ENCODE assay signal across 8 cellular contexts in genomic region chr4:54065282-54066087, GRCh38. TPM values are rescaled to one million over a fixed set of nuclear protein-coding genes. Genes with fewer than 3 reads are reported as not detected.
DNase-seq lines count a peak whose midpoint lies in the region; TF ChIP-seq lines count a peak whose summit lies in the region.

No MANE protein-coding gene starts in this region.

- H3K27me3 ChIP-seq in MM.1S (replicated peaks; ENCODE audit: insufficient read depth, low read length): no peaks in the 10 kb centered on the region

- DNase-seq in CD14-positive monocyte (ENCODE audit: low spot score) (no peak), MM.1S (no peak), hypothalamus (lab: John Stamatoyannopoulos, UW) (no peak), SIG-M5 (lab: John Stamatoyannopoulos, UW) (no peak)
- DNase-seq in stimulated activated CD4-positive, alpha-beta T cell treated with anti-CD3 and anti-CD28 coated beads, Interleukin-2, amount 100 ng/mL, for 24 hours: no peak
- DNase-seq in stimulated activated CD4-positive, alpha-beta T cell treated with anti-CD3 and anti-CD28 coated beads, Interleukin-2, amount 100 ng/mL, for 48 hours: no peak

- H3K9me3 ChIP-seq in MM.1S (replicated peaks; ENCODE audit: insufficient read depth, low read length): no peaks in the 10 kb centered on the region

- intact Hi-C loops in CD14-positive monocyte (cut with micrococcal nuclease): loop anchor here in 1 of 2 donors (10.0 kb wide), 2 partner anchors 151 to 691 kb away; partner anchors contain the start of gene FIP1L1
- intact Hi-C loops in dendritic cell treated with granulocyte-macrophage colony-stimulating factor and Interleukin-4, amounts not matched to agents 40 ng/mL and 50 ng/mL, for 4 days (cut with micrococcal nuclease): loop anchor here (2.0 kb wide), 1 partner anchor 27 kb away; no protein-coding TSS in a partner anchor

- no peak overlapping the region for H3K27ac ChIP-seq in MM.1S (ENCODE audit: low read length)

- H3K27ac Mint-ChIP-seq in CD14-positive monocyte: peak overlapping the region in 2 of 7 donors; percentile 5 to 12
- H3K27ac Mint-ChIP-seq in dendritic cell treated with granulocyte-macrophage colony-stimulating factor and Interleukin-4, amounts not matched to agents 40 ng/mL and 50 ng/mL, for 4 days: peak overlapping the region; percentile 97
- H3K27ac Mint-ChIP-seq in nephron: peak overlapping the region; percentile 78 to 93 (median 84)

- peaks cover 13% of the 10 kb centered on the region; the same call in 1 of the 2 replicates for H4K20me1 ChIP-seq in MM.1S (ENCODE audit: insufficient read depth, low read length)

- peak overlapping the region; percentile 77 for H3K4me3 ChIP-seq in MM.1S (ENCODE audit: low read length)

- TF ChIP-seq CTCF in CD14-positive monocyte (IDR thresholded peaks at IDR 0.05) (no peak), MM.1S (IDR thresholded peaks at IDR 0.05; ENCODE audit: low read length) (no peak), nephron (IDR thresholded peaks at IDR 0.05; ENCODE audit: unreplicated experiment in 3 of 3) (no peak)

- H3K4me1 Mint-ChIP-seq in CD14-positive monocyte (peaks cover 31% of the 10 kb centered on the region), nephron (peaks cover 34% of the 10 kb centered on the region)
- H3K4me1 Mint-ChIP-seq in dendritic cell treated with granulocyte-macrophage colony-stimulating factor and Interleukin-4, amounts not matched to agents 40 ng/mL and 50 ng/mL, for 4 days (ENCODE audit: low read depth): peaks cover 19% of the 10 kb centered on the region

- H3K4me3 Mint-ChIP-seq in CD14-positive monocyte: peak overlapping the region; percentile 69 to 80
- peak overlapping the region; percentile 89 for H3K4me3 Mint-ChIP-seq in dendritic cell treated with granulocyte-macrophage colony-stimulating factor and Interleukin-4, amounts not matched to agents 40 ng/mL and 50 ng/mL, for 4 days
- peak overlapping the region; percentile 84 to 96 (median 92) for H3K4me3 Mint-ChIP-seq in nephron

- H3K36me3 ChIP-seq in MM.1S (replicated peaks; ENCODE audit: insufficient read depth, low read length): no peaks in the 10 kb centered on the region; the same call in 1 of the 2 replicates

- peaks cover 13% of the 10 kb centered on the region for H3K4me1 ChIP-seq in MM.1S (ENCODE audit: low read length)

- peak overlapping the region; percentile 80; the same call in 1 of the 2 replicates for H3K9ac ChIP-seq in MM.1S (ENCODE audit: low read length)

- H3K36me3 Mint-ChIP-seq in CD14-positive monocyte: peaks cover 0 to 3% of the 10 kb centered on the region in 2 donors
- peaks cover 17% of the 10 kb centered on the region for H3K36me3 Mint-ChIP-seq in dendritic cell treated with granulocyte-macrophage colony-stimulating factor and Interleukin-4, amounts not matched to agents 40 ng/mL and 50 ng/mL, for 4 days (ENCODE audit: low read depth)
- H3K36me3 Mint-ChIP-seq in nephron (ENCODE audit: low read depth): no peaks in the 10 kb centered on the region

- H3K27me3 Mint-ChIP-seq in CD14-positive monocyte (ENCODE audit: low read depth in 3 of 3) (peaks cover 0 to 3% (median 1%) of the 10 kb centered on the region in 3 donors), nephron (ENCODE audit: low read depth) (no peaks in the 10 kb centered on the region)
- peaks cover 3% of the 10 kb centered on the region for H3K27me3 Mint-ChIP-seq in dendritic cell treated with granulocyte-macrophage colony-stimulating factor and Interleukin-4, amounts not matched to agents 40 ng/mL and 50 ng/mL, for 4 days

- H3K79me2 ChIP-seq in MM.1S (ENCODE audit: low read length): peaks cover 38% of the 10 kb centered on the region

- no peaks in the 10 kb centered on the region; the same call in 1 of the 2 replicates for H3F3A ChIP-seq in MM.1S (ENCODE audit: insufficient read depth, low read length)

- no peaks in the 10 kb centered on the region for H3K9me2 ChIP-seq in MM.1S (replicated peaks; ENCODE audit: insufficient read depth, low read length)

- peak overlapping the region; percentile 79; the same call in 1 of the 2 replicates for H3K4me2 ChIP-seq in MM.1S (ENCODE audit: low read depth, low read length)

- no peaks in the 10 kb centered on the region for H3K9me3 Mint-ChIP-seq in CD14-positive monocyte
- H3K9me3 Mint-ChIP-seq in dendritic cell treated with granulocyte-macrophage colony-stimulating factor and Interleukin-4, amounts not matched to agents 40 ng/mL and 50 ng/mL, for 4 days: no peaks in the 10 kb centered on the region
- peaks cover 3% of the 10 kb centered on the region for H3K9me3 Mint-ChIP-seq in nephron

- peak overlapping the region; percentile 91 for H2AFZ ChIP-seq in MM.1S (ENCODE audit: low read length)

RNA-seq across cellular contexts. Expression of gene CHIC2, which starts 1.1 kb away (rescaled TPM):
- 10 to 100 TPM; 73.4 to 83.3 TPM for polyA plus RNA-seq in CD14-positive monocyte

RNA-seq across cellular contexts. Expression of gene GSX2, which starts 34.5 kb away (rescaled TPM):
- not detected for polyA plus RNA-seq in CD14-positive monocyte
